ENCODE assay signal across 26 cellular contexts in genomic region chr12:100156731-100157426, GRCh38. TPM values are rescaled to one million over a fixed set of nuclear protein-coding genes. Genes with fewer than 3 reads are reported as not detected.
DNase-seq lines count a peak whose midpoint lies in the region; ATAC-seq, FAIRE-seq and TF ChIP-seq lines count a peak whose summit lies in the region.
"Had no signal": no experiment of that assay in that cellular context is flagged by ENCODE, and none has a peak within 500 bp of the region (broad histone marks: within the 10 kb centered on the region; RNA-seq: fewer than 3 reads in every experiment).

No MANE protein-coding gene starts in this region.

- H3K9me3 ChIP-seq in A673 (ENCODE audit: low read depth, low read length, poor library complexity, severe bottlenecking), result no peaks in the 10 kb centered on the region
- no peaks in the 10 kb centered on the region for H3K9me3 ChIP-seq in small intestine (ENCODE audit: control insufficient read depth, low read depth)
- H3K9me3 ChIP-seq: A549 had no signal

- no peaks in the 10 kb centered on the region for H3K9me3 Mint-ChIP-seq in activated naive CD8-positive, alpha-beta T cell treated with anti-CD3 and anti-CD28 coated beads, Interleukin-2, amount 50 U/mL, for 24 hours
- no peaks in the 10 kb centered on the region for H3K9me3 Mint-ChIP-seq in activated CD4-positive, alpha-beta memory T cell treated with anti-CD3 and anti-CD28 coated beads, Interleukin-2, amount 10 ng/mL, durations not matched to agents 7 days and 5 days
- H3K9me3 Mint-ChIP-seq: activated naive CD4-positive, alpha-beta T cell treated with anti-CD3 and anti-CD28 coated beads for 36 hours; naive thymus-derived CD8-positive, alpha-beta T cell; type B pancreatic cell had no signal

- H3K27me3 ChIP-seq in A673 (replicated peaks; ENCODE audit: insufficient read depth, low read depth, low read length, poor library complexity), result no peaks in the 10 kb centered on the region
- H3K27me3 ChIP-seq in small intestine (ENCODE audit: control insufficient read depth in 2 of 2, insufficient read depth in 2 of 2, low read length in 2 of 2), result no peaks in the 10 kb centered on the region

- intact Hi-C loops in A673 (cut with micrococcal nuclease; ENCODE audit: unreplicated experiment), result no loop called here

- DNase-seq in NCI-H2107 treated with DMSO at 0.1 percent for 48 hours (lab: John Stamatoyannopoulos, UW; ENCODE audit: unreplicated experiment), result peak; percentile 26
- DNase-seq in NCI-H2107 (lab: John Stamatoyannopoulos, UW), result no peak
- peak; percentile 24 for DNase-seq in A673 (ENCODE audit: low spot score)
- DNase-seq in NCI-H1105 (lab: John Stamatoyannopoulos, UW), result peak; percentile 30
- no peak for DNase-seq in activated naive CD8-positive, alpha-beta T cell treated with anti-CD3 and anti-CD28 coated beads, Interleukin-2, amount 50 U/mL, for 24 hours
- DNase-seq in activated CD4-positive, alpha-beta memory T cell treated with anti-CD3 and anti-CD28 coated beads, Interleukin-2, amount 10 ng/mL, durations not matched to agents 7 days and 5 days, result no peak
- DNase-seq in small intestine, result no peak
- DNase-seq in activated CD4-positive, alpha-beta T cell treated with anti-CD3 and anti-CD28 coated beads for 48 hours, result no peak
- DNase-seq: activated CD4-positive, alpha-beta T cell treated with anti-CD3 and anti-CD28 coated beads for 1 hour; activated naive CD4-positive, alpha-beta T cell treated with anti-CD3 and anti-CD28 coated beads for 36 hours; activated T-cell treated with anti-CD3 and anti-CD28 coated beads, Interleukin-2, amount 50 U/mL, for 48 hours; aorta; CD4-positive, alpha-beta memory T cell; DMS153; effector CD4-positive, alpha-beta T cell; islet precursor cell; midbrain; naive thymus-derived CD8-positive, alpha-beta T cell; NCI-H1436 treated with DMSO at 0.1 percent for 48 hours; stimulated activated CD4-positive, alpha-beta T cell treated with anti-CD3 and anti-CD28 coated beads, Interleukin-2, amount 100 ng/mL, for 24 hours; T-helper 2 cell had no signal

- no peaks in the 10 kb centered on the region for H3K36me3 Mint-ChIP-seq in activated naive CD8-positive, alpha-beta T cell treated with anti-CD3 and anti-CD28 coated beads, Interleukin-2, amount 50 U/mL, for 24 hours (ENCODE audit: low read depth)
- H3K36me3 Mint-ChIP-seq in activated CD4-positive, alpha-beta memory T cell treated with anti-CD3 and anti-CD28 coated beads, Interleukin-2, amount 10 ng/mL, durations not matched to agents 7 days and 5 days (ENCODE audit: low read depth), result no peaks in the 10 kb centered on the region
- H3K36me3 Mint-ChIP-seq: type B pancreatic cell had no signal

- H3K36me3 ChIP-seq in A673 (ENCODE audit: insufficient read depth, low read length, poor library complexity, severe bottlenecking), result no peaks in the 10 kb centered on the region
- H3K36me3 ChIP-seq in small intestine (ENCODE audit: control insufficient read depth in 2 of 2, insufficient read depth in 2 of 2, low read length in 2 of 2), result no peaks in the 10 kb centered on the region

- no TSS peak for BruUV-seq in A673 (replicated peaks; lab: Mats Ljungman, UMichigan)

- no peak for TF ChIP-seq CTCF in A673 (conservative IDR thresholded peaks at IDR 0.05; ENCODE audit: low read depth, low read length)

- peak; percentile 8 for ATAC-seq in activated naive CD8-positive, alpha-beta T cell treated with anti-CD3 and anti-CD28 coated beads, Interleukin-2, amount 50 U/mL, for 24 hours
- ATAC-seq: naive thymus-derived CD8-positive, alpha-beta T cell had no signal

- peaks cover 5% of the 10 kb centered on the region for H3K4me1 Mint-ChIP-seq in activated naive CD8-positive, alpha-beta T cell treated with anti-CD3 and anti-CD28 coated beads, Interleukin-2, amount 50 U/mL, for 24 hours
- H3K4me1 Mint-ChIP-seq in activated CD4-positive, alpha-beta memory T cell treated with anti-CD3 and anti-CD28 coated beads, Interleukin-2, amount 10 ng/mL, durations not matched to agents 7 days and 5 days, result peaks cover 11% of the 10 kb centered on the region

- no peak for FAIRE-seq in small intestine (lab: Jason Lieb, UNC)
- FAIRE-seq: A549, colon had no signal

- whole genome bisulfite sequencing in small intestine, 3 donors, result 83 to 90% (median 87%) methylated on average over 11 of the region's 11 CpGs

- H3K27ac ChIP-seq in A673 (ENCODE audit: low read depth, low read length, poor library complexity, severe bottlenecking) (no peak overlapping the region), small intestine (ENCODE audit: low read depth in 1 of 2, low read length in 1 of 2) (no peak overlapping the region)
- H3K27ac ChIP-seq: A549, epithelial cell of prostate had no signal

- H3K27me3 Mint-ChIP-seq in activated naive CD8-positive, alpha-beta T cell treated with anti-CD3 and anti-CD28 coated beads, Interleukin-2, amount 50 U/mL, for 24 hours, result no peaks in the 10 kb centered on the region
- H3K27me3 Mint-ChIP-seq in activated CD4-positive, alpha-beta memory T cell treated with anti-CD3 and anti-CD28 coated beads, Interleukin-2, amount 10 ng/mL, durations not matched to agents 7 days and 5 days, result no peaks in the 10 kb centered on the region
- H3K27me3 Mint-ChIP-seq: CD4-positive, alpha-beta memory T cell; type B pancreatic cell had no signal

- H3K4me1 ChIP-seq in A673 (ENCODE audit: insufficient read depth, low read length, poor library complexity, severe bottlenecking), result no peaks in the 10 kb centered on the region
- H3K4me1 ChIP-seq in small intestine (ENCODE audit: control insufficient read depth in 2 of 2, insufficient read depth in 1 of 2, low read depth in 1 of 2, low read length in 1 of 2), result no peaks in the 10 kb centered on the region
- H3K4me1 ChIP-seq: A549 had no signal

- H3K27ac Mint-ChIP-seq in activated naive CD8-positive, alpha-beta T cell treated with anti-CD3 and anti-CD28 coated beads, Interleukin-2, amount 50 U/mL, for 24 hours, result no peak overlapping the region
- H3K27ac Mint-ChIP-seq in activated CD4-positive, alpha-beta memory T cell treated with anti-CD3 and anti-CD28 coated beads, Interleukin-2, amount 10 ng/mL, durations not matched to agents 7 days and 5 days, result no peak overlapping the region
- H3K27ac Mint-ChIP-seq: activated naive CD4-positive, alpha-beta T cell treated with anti-CD3 and anti-CD28 coated beads for 36 hours; CD4-positive, alpha-beta memory T cell; naive thymus-derived CD8-positive, alpha-beta T cell; type B pancreatic cell had no signal

- H3K4me3 Mint-ChIP-seq in activated naive CD8-positive, alpha-beta T cell treated with anti-CD3 and anti-CD28 coated beads, Interleukin-2, amount 50 U/mL, for 24 hours, result no peak overlapping the region
- H3K4me3 Mint-ChIP-seq in activated CD4-positive, alpha-beta memory T cell treated with anti-CD3 and anti-CD28 coated beads, Interleukin-2, amount 10 ng/mL, durations not matched to agents 7 days and 5 days, result no peak overlapping the region
- H3K4me3 Mint-ChIP-seq: activated naive CD4-positive, alpha-beta T cell treated with anti-CD3 and anti-CD28 coated beads for 36 hours; CD4-positive, alpha-beta memory T cell; naive thymus-derived CD8-positive, alpha-beta T cell; type B pancreatic cell had no signal

- POLR2A ChIA-PET in A673 (lab: Charles Lee; ENCODE audit: low non-redundant PET), result no interaction called here
- POLR2A ChIA-PET in activated CD4-positive, alpha-beta memory T cell treated with anti-CD3 and anti-CD28 coated beads, Interleukin-2, amount 10 ng/mL, durations not matched to agents 7 days and 5 days (lab: Charles Lee), result no interaction called here

- CTCF ChIA-PET in A673 (lab: Charles Lee), result no interaction called here
- CTCF ChIA-PET in activated CD4-positive, alpha-beta memory T cell treated with anti-CD3 and anti-CD28 coated beads, Interleukin-2, amount 10 ng/mL, durations not matched to agents 7 days and 5 days (lab: Charles Lee), result no interaction called here

- no peak overlapping the region for H3K4me3 ChIP-seq in A673 (ENCODE audit: low read depth, low read length, poor library complexity, severe bottlenecking)
- H3K4me3 ChIP-seq in small intestine (ENCODE audit: low read depth in 1 of 2, low read length in 2 of 2), result no peak overlapping the region
- H3K4me3 ChIP-seq: A549, smooth muscle cell had no signal

RNA-seq across cellular contexts. Expression of gene BLTP3B, which starts 14.2 kb away (rescaled TPM):
- total RNA-seq in A673 (2021), result 31.6 and 31.8 TPM in 2 replicates
- total RNA-seq in activated CD4-positive, alpha-beta memory T cell treated with anti-CD3 and anti-CD28 coated beads, Interleukin-2, amount 10 ng/mL, durations not matched to agents 7 days and 5 days, result 10 to 100 TPM; 37.3 to 40.4 TPM
- 10 to 100 TPM in 2 of 3 donors, 1 to 10 TPM in 1; 7.0 to 11.1 (median 10.1) TPM for polyA plus RNA-seq in small intestine

RNA-seq across cellular contexts. Expression of gene ACTR6, which starts 43.7 kb away (rescaled TPM):
- 36.0 and 39.7 TPM in 2 replicates for total RNA-seq in A673 (2021)
- 10 to 100 TPM; 53.4 to 56.5 TPM for total RNA-seq in activated CD4-positive, alpha-beta memory T cell treated with anti-CD3 and anti-CD28 coated beads, Interleukin-2, amount 10 ng/mL, durations not matched to agents 7 days and 5 days
- polyA plus RNA-seq in small intestine, result 10 to 100 TPM; 20.0 to 31.5 (median 22.0) TPM

Comparison
In these comparisons a context has a peak if more than half of its experiments do, and no peak if none do; other contexts are left out.
1. DNase-seq: peak in NCI-H2107 treated with DMSO at 0.1 percent for 48 hours (single experiment), A673 (single experiment) and NCI-H1105 (single experiment); none in NCI-H2107 (single experiment), activated naive CD8-positive, alpha-beta T cell treated with anti-CD3 and anti-CD28 coated beads, Interleukin-2, amount 50 U/mL, for 24 hours (single experiment), activated CD4-positive, alpha-beta memory T cell treated with anti-CD3 and anti-CD28 coated beads, Interleukin-2, amount 10 ng/mL, durations not matched to agents 7 days and 5 days (single experiment), small intestine (single experiment) and activated CD4-positive, alpha-beta T cell treated with anti-CD3 and anti-CD28 coated beads for 48 hours (single experiment).